Comparison of ENCODE assay signal across 2 cellular contexts in genomic region chr2:190982263-190983034, GRCh38.
TF ChIP-seq lines count a peak whose summit lies in the region.

No MANE protein-coding gene starts in this region.

TF ChIP-seq in K562, 482 proteins besides CTCF, POLR2A, EP300 and RAD21 (continues in another document):
- TF ChIP-seq PML (IDR thresholded peaks at IDR 0.05; ENCODE audit: low read length): no peak
- no peak for TF ChIP-seq NUFIP1 (IDR thresholded peaks at IDR 0.05; ENCODE audit: partially characterized antibody)
- no peak for TF ChIP-seq NFATC3 (IDR thresholded peaks at IDR 0.05)
- TF ChIP-seq MBD1 (CRISPR knock-in tag; IDR thresholded peaks at IDR 0.05): no peak
- TF ChIP-seq KLF16 (IDR thresholded peaks at IDR 0.05): no peak
- TF ChIP-seq KLF10 (CRISPR knock-in tag; IDR thresholded peaks at IDR 0.05): no peak
- TF ChIP-seq ZC3H11A (IDR thresholded peaks at IDR 0.05; ENCODE audit: low read depth, low read length): no peak
- no peak for TF ChIP-seq HMGXB4 (CRISPR knock-in tag; IDR thresholded peaks at IDR 0.05)
- TF ChIP-seq CBX3 (IDR thresholded peaks at IDR 0.05; ENCODE audit: borderline replicate concordance in 1 of 2, low read length in 2 of 2): no peak
- no peak for TF ChIP-seq NEUROD1 (IDR thresholded peaks at IDR 0.05; ENCODE audit: borderline replicate concordance, low read depth, low read length, partially characterized antibody)
- no peak for TF ChIP-seq MXD1 (CRISPR knock-in tag; IDR thresholded peaks at IDR 0.05; ENCODE audit: borderline replicate concordance, poor library complexity, severe bottlenecking)
- no peak for TF ChIP-seq ZNF3 (CRISPR knock-in tag; IDR thresholded peaks at IDR 0.05)
- TF ChIP-seq JUNB (CRISPR knock-in tag; conservative IDR thresholded peaks at IDR 0.05): no peak
- no peak for TF ChIP-seq THAP12 (CRISPR knock-in tag; IDR thresholded peaks at IDR 0.05)
- no peak for TF ChIP-seq E2F4 (CRISPR knock-in tag; IDR thresholded peaks at IDR 0.05; ENCODE audit: low read depth)
- TF ChIP-seq C11orf30 (IDR thresholded peaks at IDR 0.05; ENCODE audit: low read depth): peak; percentile 94
- peak; percentile 99 for TF ChIP-seq MAFF (IDR thresholded peaks at IDR 0.05; ENCODE audit: low read length)
- no peak for TF ChIP-seq MCM3 (IDR thresholded peaks at IDR 0.05)
- TF ChIP-seq EZH2 (IDR thresholded peaks at IDR 0.05; ENCODE audit: borderline replicate concordance, low read depth, low read length): no peak
- TF ChIP-seq MAFK (IDR thresholded peaks at IDR 0.05; ENCODE audit: low read length): peak; percentile 99
- no peak for TF ChIP-seq BRF1 (IDR thresholded peaks at IDR 0.05; ENCODE audit: borderline replicate concordance, extremely low read depth, insufficient read length)
- TF ChIP-seq DLX4 (CRISPR knock-in tag; IDR thresholded peaks at IDR 0.05): no peak
- TF ChIP-seq ZNF77 (CRISPR knock-in tag; IDR thresholded peaks at IDR 0.05): no peak
- TF ChIP-seq HDAC2 (IDR thresholded peaks at IDR 0.05): no peak

TF ChIP-seq in SK-N-SH, 30 proteins besides CTCF, POLR2A, EP300 and RAD21:
- TF ChIP-seq USF2 (IDR thresholded peaks at IDR 0.05; ENCODE audit: borderline replicate concordance, low read depth, low read length): no peak
- TF ChIP-seq FOSL2 (IDR thresholded peaks at IDR 0.05; ENCODE audit: borderline replicate concordance, low read depth): no peak
- TF ChIP-seq REST (IDR thresholded peaks at IDR 0.05; ENCODE audit: low read depth, low read length): no peak
TF ChIP-seq in SK-N-SH: peak in this region for 0.
